In the genomic region with DNA sequence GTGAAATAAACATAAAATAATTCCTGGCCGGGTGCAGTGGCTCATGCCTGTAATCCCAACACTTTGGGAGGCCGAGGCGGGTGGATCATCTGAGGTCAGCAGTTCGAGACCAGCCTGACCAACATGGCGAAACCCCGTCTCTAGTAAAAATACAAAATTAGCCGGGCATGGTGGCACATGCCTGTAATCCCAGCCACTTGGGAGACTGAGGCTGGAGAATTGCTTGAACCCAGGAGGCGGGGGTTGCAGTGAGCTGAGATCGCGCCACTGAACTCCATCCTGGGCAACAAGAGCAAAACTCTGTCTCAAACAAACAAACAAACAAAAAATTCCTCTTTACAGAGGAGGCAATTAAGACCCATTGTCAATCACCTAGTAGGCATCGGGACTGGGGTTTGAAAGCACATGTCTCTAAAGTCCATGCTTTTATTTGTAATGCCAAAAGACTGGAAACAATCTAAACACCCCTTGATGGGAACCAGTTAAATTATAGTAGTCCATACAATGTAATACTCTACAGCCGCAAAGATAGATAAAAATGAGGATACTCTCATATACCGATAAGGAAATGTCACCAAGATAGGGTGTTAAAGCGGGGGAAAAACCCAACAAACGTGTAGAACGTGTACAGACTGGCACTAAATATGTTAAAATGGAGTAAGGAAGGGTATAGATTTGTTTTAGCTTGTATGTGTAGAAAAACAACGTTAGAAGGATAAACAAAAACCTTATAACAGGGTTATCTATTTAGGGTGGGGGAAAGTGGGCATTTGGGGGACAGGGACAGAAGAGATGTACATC, we compare ENCODE assay signal across 8 cellular contexts. TPM values are rescaled to one million over a fixed set of nuclear protein-coding genes. Genes with fewer than 3 reads are reported as not detected.
DNase-seq lines count a peak whose midpoint lies in the region; TF ChIP-seq lines count a peak whose summit lies in the region.
"Not testable (repeated sequence)": the region's sequence is repeated elsewhere in the genome, so short reads cannot be mapped to it uniquely, and the experiment has no call there.

No MANE protein-coding gene starts in this region.

- not testable (repeated sequence) for TF ChIP-seq POLR2A in suprapubic skin (IDR thresholded peaks at IDR 0.05)

- DNase-seq in AG10803 (ENCODE audit: low read depth); effector memory CD4-positive, alpha-beta T cell; osteocyte (ENCODE audit: extremely low spot score, unreplicated experiment); suprapubic skin (ENCODE audit: low spot score in 2 of 2): not testable (repeated sequence)

- TF ChIP-seq EP300 in suprapubic skin (IDR thresholded peaks at IDR 0.05), result not testable (repeated sequence)

- not testable (repeated sequence) for H3K9me3 Mint-ChIP-seq in activated naive CD4-positive, alpha-beta T cell treated with anti-CD3 and anti-CD28 coated beads, Interleukin-2, amount 50 U/mL, for 24 hours; osteocyte (ENCODE audit: unreplicated experiment)

- H2AFZ ChIP-seq in SU-DHL-6 (ENCODE audit: low read depth, low read length, severe bottlenecking), result peak overlapping the region; percentile 80

- H3K4me1 ChIP-seq in HUES48 (ENCODE audit: control insufficient read depth, insufficient read depth, low read length) (peaks cover 28% of the 10 kb centered on the region), suprapubic skin (peaks cover 70% of the 10 kb centered on the region)
- H3K4me1 ChIP-seq in effector memory CD4-positive, alpha-beta T cell (ENCODE audit: control insufficient read depth, insufficient read depth, low read length, poor library complexity, severe bottlenecking), result peaks cover 66% of the 10 kb centered on the region

- not testable (repeated sequence) for H4K20me1 ChIP-seq in SU-DHL-6 (ENCODE audit: low read depth, low read length)

- H3K4me3 ChIP-seq in AG10803 (ENCODE audit: low read length), result peak overlapping the region; percentile 50
- H3K4me3 ChIP-seq in HUES48 (ENCODE audit: low read depth, low read length), result not testable (repeated sequence)
- peak overlapping the region; percentile 49 for H3K4me3 ChIP-seq in SU-DHL-6 (ENCODE audit: insufficient read depth, low read length, poor library complexity, severe bottlenecking)
- peak overlapping the region; percentile 20 for H3K4me3 ChIP-seq in effector memory CD4-positive, alpha-beta T cell (ENCODE audit: insufficient read depth, low read depth, low read length, poor library complexity, severe bottlenecking)
- peak overlapping the region; percentile 41 for H3K4me3 ChIP-seq in suprapubic skin

- not testable (repeated sequence) for H3K36me3 Mint-ChIP-seq in activated naive CD4-positive, alpha-beta T cell treated with anti-CD3 and anti-CD28 coated beads, Interleukin-2, amount 50 U/mL, for 24 hours; osteocyte (ENCODE audit: unreplicated experiment)

- H3K4me2 ChIP-seq in SU-DHL-6 (ENCODE audit: low read depth, low read length, poor library complexity, severe bottlenecking), result peak overlapping the region; percentile 85

- H3K79me2 ChIP-seq in SU-DHL-6 (ENCODE audit: insufficient read depth, low read length), result not testable (repeated sequence)

- H3K27ac ChIP-seq in HUES48 (ENCODE audit: low read depth, low read length) (peak overlapping the region; percentile 86), SU-DHL-6 (ENCODE audit: low read depth, low read length) (peak overlapping the region; percentile 74), layer of hippocampus (ENCODE audit: low read depth, low read length) (peak overlapping the region; percentile 96), suprapubic skin (peak overlapping the region; percentile 90)
- H3K27ac ChIP-seq in effector memory CD4-positive, alpha-beta T cell (ENCODE audit: insufficient read depth, low read length, poor library complexity, severe bottlenecking), result peak overlapping the region; percentile 80

- peak overlapping the region; percentile 97 for H3K4me3 Mint-ChIP-seq in activated naive CD4-positive, alpha-beta T cell treated with anti-CD3 and anti-CD28 coated beads, Interleukin-2, amount 50 U/mL, for 24 hours
- peak overlapping the region; percentile 54 for H3K4me3 Mint-ChIP-seq in osteocyte (ENCODE audit: unreplicated experiment)

- not testable (repeated sequence) for H3K27me3 ChIP-seq in HUES48 (ENCODE audit: control insufficient read depth, insufficient read depth, low read length); SU-DHL-6 (ENCODE audit: low read length); effector memory CD4-positive, alpha-beta T cell (replicated peaks; ENCODE audit: control insufficient read depth, insufficient read depth, low read length, poor library complexity, severe bottlenecking); layer of hippocampus (ENCODE audit: control insufficient read depth, insufficient read depth, low read length); suprapubic skin

- H3K9me2 ChIP-seq in SU-DHL-6 (replicated peaks; ENCODE audit: insufficient read depth, low read length), result not testable (repeated sequence)

- 69% methylated on average over 17 of the region's 17 CpGs for WGBS in suprapubic skin

- peak overlapping the region; percentile 100 for H3K27ac Mint-ChIP-seq in activated naive CD4-positive, alpha-beta T cell treated with anti-CD3 and anti-CD28 coated beads, Interleukin-2, amount 50 U/mL, for 24 hours
- peak overlapping the region; percentile 99 for H3K27ac Mint-ChIP-seq in osteocyte (ENCODE audit: unreplicated experiment)

- not testable (repeated sequence) for H3K27me3 Mint-ChIP-seq in activated naive CD4-positive, alpha-beta T cell treated with anti-CD3 and anti-CD28 coated beads, Interleukin-2, amount 50 U/mL, for 24 hours; osteocyte (ENCODE audit: unreplicated experiment)

- not testable (repeated sequence) for H3K9ac ChIP-seq in HUES48 (ENCODE audit: low read depth, low read length)
- H3K9ac ChIP-seq in SU-DHL-6 (ENCODE audit: low read length), result peak overlapping the region; percentile 66

- peaks cover 80% of the 10 kb centered on the region for H3K4me1 Mint-ChIP-seq in activated naive CD4-positive, alpha-beta T cell treated with anti-CD3 and anti-CD28 coated beads, Interleukin-2, amount 50 U/mL, for 24 hours
- peaks cover 54% of the 10 kb centered on the region for H3K4me1 Mint-ChIP-seq in osteocyte (ENCODE audit: unreplicated experiment)

- not testable (repeated sequence) for H3K9me3 ChIP-seq in HUES48 (ENCODE audit: control insufficient read depth, insufficient read depth, low read length); SU-DHL-6 (ENCODE audit: insufficient read depth, low read length); effector memory CD4-positive, alpha-beta T cell (ENCODE audit: control insufficient read depth, low read length); suprapubic skin

- TF ChIP-seq CTCF in AG10803 (conservative IDR thresholded peaks at IDR 0.05; ENCODE audit: low read length); SU-DHL-6 (IDR thresholded peaks at IDR 0.05; ENCODE audit: insufficient read depth, low read length, poor library complexity, severe bottlenecking); osteocyte (IDR thresholded peaks at IDR 0.05); suprapubic skin (IDR thresholded peaks at IDR 0.05): not testable (repeated sequence)

- not testable (repeated sequence) for H3K36me3 ChIP-seq in HUES48 (ENCODE audit: control insufficient read depth, insufficient read depth, low read length); SU-DHL-6 (ENCODE audit: low read length); effector memory CD4-positive, alpha-beta T cell (ENCODE audit: control insufficient read depth, insufficient read depth, low read length); suprapubic skin

- H3F3A ChIP-seq in SU-DHL-6 (ENCODE audit: insufficient read depth), result peaks cover 27% of the 10 kb centered on the region

RNA-seq across cellular contexts. Expression of a gene that starts 44.3 kb away (rescaled TPM):
- total RNA-seq in osteocyte (261 and 262 TPM in 2 replicates), suprapubic skin (100 to 1,000 TPM; 189 to 236 (median 222) TPM)

RNA-seq across cellular contexts. Expression of a gene that starts 59.3 kb away (rescaled TPM):
- total RNA-seq in osteocyte, result 21.9 and 25.7 TPM in 2 replicates
- 10 to 100 TPM; 12.4 to 21.6 (median 15.3) TPM for total RNA-seq in suprapubic skin
